ENCODE assay signal across 17 cellular contexts in genomic region chr2:152019732-152020131, GRCh38.
"Had no signal": no experiment of that assay in that cellular context is flagged by ENCODE, and none has a peak within 500 bp of the region (broad histone marks: within the 10 kb centered on the region; RNA-seq: fewer than 3 reads in every experiment).

No MANE protein-coding gene starts in this region.

- DNase-seq: activated CD4-positive, alpha-beta memory T cell treated with anti-CD3 and anti-CD28 coated beads for 36 hours; activated naive CD4-positive, alpha-beta T cell; activated naive CD8-positive, alpha-beta T cell treated with anti-CD3 and anti-CD28 coated beads, Interleukin-2, amount 10 ng/mL, durations not matched to agents 7 days and 5 days; activated T-cell treated with anti-CD3 and anti-CD28 coated beads for 4 hours; amygdala; dermis blood vessel endothelial cell; effector memory CD4-positive, alpha-beta T cell; esophagus squamous epithelium; heart right ventricle; left lung; nephron progenitor cell; occipital lobe; stimulated activated CD8-positive, alpha-beta memory T cell treated with anti-CD3 and anti-CD28 coated beads, Interleukin-4, amount 100 ng/mL, for 48 hours; stimulated activated naive CD4-positive, alpha-beta T cell treated with Interleukin-2 at 50 U/mL for 16 hours; thyroid gland; WERI-Rb-1 had no signal

- ATAC-seq: activated T-helper 17 cell treated with anti-CD3 and anti-CD28 coated beads, Interleukin-2, amount 50 U/mL, for 72 hours; heart right ventricle; left lung had no signal
